Comparison of ENCODE assay signal across 9 cellular contexts in the genomic region with DNA sequence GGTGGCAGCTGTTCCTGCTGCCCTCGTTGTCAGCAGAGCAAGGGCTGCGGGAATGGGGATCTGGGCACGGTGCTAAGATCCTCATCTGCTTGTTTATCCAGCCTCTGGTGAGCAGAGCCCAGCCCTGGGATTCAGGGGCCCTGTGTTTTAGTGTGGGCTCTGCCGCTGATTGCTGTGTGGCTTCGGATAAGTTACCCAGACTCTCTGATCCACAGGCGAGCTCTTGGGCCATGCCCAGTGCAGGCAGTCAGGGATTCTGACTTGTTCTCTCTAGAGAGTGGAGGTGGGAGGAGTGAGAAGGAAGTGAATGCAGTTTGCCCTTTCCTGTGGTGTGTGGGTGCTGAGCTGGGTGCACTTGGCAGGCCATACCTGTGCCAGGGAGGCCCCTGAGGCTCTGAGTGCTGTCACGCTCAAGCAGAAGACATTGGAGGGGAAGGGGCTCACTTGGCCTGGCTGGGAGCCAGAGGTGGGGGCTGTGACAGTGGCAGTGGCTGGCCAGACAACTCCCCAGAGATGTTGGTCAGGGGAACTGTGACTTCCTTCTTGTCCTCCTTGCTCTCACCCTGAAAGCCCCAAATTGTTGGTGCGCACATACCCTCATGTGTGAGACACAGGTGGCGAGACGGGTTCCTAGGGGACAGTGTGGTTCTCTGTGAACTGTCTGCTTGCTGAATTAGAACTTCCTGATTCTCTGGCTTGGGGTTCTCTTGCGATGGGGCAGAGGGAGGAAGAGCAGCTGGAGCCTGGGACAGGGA. TPM values are rescaled to one million over a fixed set of nuclear protein-coding genes. Genes with fewer than 3 reads are reported as not detected.
DNase-seq lines count a peak whose midpoint lies in the region; ATAC-seq and TF ChIP-seq lines count a peak whose summit lies in the region.
"Had no signal": no experiment of that assay in that cellular context is flagged by ENCODE, and none has a peak within 500 bp of the region (broad histone marks: within the 10 kb centered on the region; RNA-seq: fewer than 3 reads in every experiment).

No MANE protein-coding gene starts in this region.

- no peaks in the 10 kb centered on the region for H3K79me2 ChIP-seq in SU-DHL-6 (ENCODE audit: insufficient read depth, low read length)

- H3K4me3 ChIP-seq in SU-DHL-6 (ENCODE audit: insufficient read depth, low read length, poor library complexity, severe bottlenecking) = no peak overlapping the region
- H3K4me3 ChIP-seq in lower lobe of right lung = no peak overlapping the region

- H4K20me1 ChIP-seq in SU-DHL-6 (ENCODE audit: low read depth, low read length) = no peaks in the 10 kb centered on the region

- intact Hi-C loops in lower lobe of right lung (cut with DNase I) = no loop called here

- peak overlapping the region; percentile 45; the same call in 1 of the 2 replicates for H3K9ac ChIP-seq in SU-DHL-6 (ENCODE audit: low read length)

- H3K9me3 ChIP-seq in SU-DHL-6 (ENCODE audit: insufficient read depth, low read length) (no peaks in the 10 kb centered on the region), lower lobe of right lung (no peaks in the 10 kb centered on the region)

- H3K27ac ChIP-seq in SU-DHL-6 (ENCODE audit: low read depth, low read length) = peak overlapping the region; percentile 90
- peak overlapping the region; percentile 24 for H3K27ac ChIP-seq in lower lobe of right lung

- peaks cover 57% of the 10 kb centered on the region for H3K4me1 ChIP-seq in lower lobe of right lung

- H3K36me3 ChIP-seq in SU-DHL-6 (ENCODE audit: low read length) (no peaks in the 10 kb centered on the region), lower lobe of right lung (peaks cover 33% of the 10 kb centered on the region)

- H3K27me3 ChIP-seq in SU-DHL-6 (ENCODE audit: low read length) = no peaks in the 10 kb centered on the region
- H3K27me3 ChIP-seq in lower lobe of right lung (ENCODE audit: low read depth) = no peaks in the 10 kb centered on the region

- ATAC-seq in GM18909 (IDR thresholded peaks at IDR 0.05; ENCODE audit: poor library complexity, unreplicated experiment) (peak; percentile 61), HG02678 (IDR thresholded peaks at IDR 0.05; ENCODE audit: unreplicated experiment) (peak; percentile 62), lower lobe of right lung (peak in 1 of 2 donors; percentile 45), GM18519 (IDR thresholded peaks at IDR 0.05; ENCODE audit: low FRiP score, unreplicated experiment) (no peak)
- ATAC-seq: Panc1 had no signal

- DNase-seq in lower lobe of right lung (no peak), H4 (ENCODE audit: low spot score) (no peak), NCI-H128 (lab: John Stamatoyannopoulos, UW; ENCODE audit: unreplicated experiment) (no peak), OCI-M2 (lab: John Stamatoyannopoulos, UW; ENCODE audit: unreplicated experiment) (no peak)

- no peaks in the 10 kb centered on the region for H3K9me2 ChIP-seq in SU-DHL-6 (replicated peaks; ENCODE audit: insufficient read depth, low read length)

- no peak overlapping the region for H2AFZ ChIP-seq in SU-DHL-6 (ENCODE audit: low read depth, low read length, severe bottlenecking)

- TF ChIP-seq CTCF in SU-DHL-6 (IDR thresholded peaks at IDR 0.05; ENCODE audit: insufficient read depth, low read length, poor library complexity, severe bottlenecking) = no peak
- TF ChIP-seq CTCF in lower lobe of right lung (IDR thresholded peaks at IDR 0.05) = no peak

- peak overlapping the region; percentile 50 for H3K4me2 ChIP-seq in SU-DHL-6 (ENCODE audit: low read depth, low read length, poor library complexity, severe bottlenecking)

- H3F3A ChIP-seq in SU-DHL-6 (ENCODE audit: insufficient read depth) = peaks cover 6% of the 10 kb centered on the region; the same call in 1 of the 2 replicates

RNA-seq across cellular contexts. Expression of a gene that starts 43.7 kb away (rescaled TPM):
- 129 TPM for total RNA-seq in lower lobe of right lung
- 6.7 and 15.7 TPM in 2 replicates for total RNA-seq in H4 (2014; rRNA removed; shearing (Covaris generic))
